10 cellular contexts compared by ENCODE assay signal in the genomic region with DNA sequence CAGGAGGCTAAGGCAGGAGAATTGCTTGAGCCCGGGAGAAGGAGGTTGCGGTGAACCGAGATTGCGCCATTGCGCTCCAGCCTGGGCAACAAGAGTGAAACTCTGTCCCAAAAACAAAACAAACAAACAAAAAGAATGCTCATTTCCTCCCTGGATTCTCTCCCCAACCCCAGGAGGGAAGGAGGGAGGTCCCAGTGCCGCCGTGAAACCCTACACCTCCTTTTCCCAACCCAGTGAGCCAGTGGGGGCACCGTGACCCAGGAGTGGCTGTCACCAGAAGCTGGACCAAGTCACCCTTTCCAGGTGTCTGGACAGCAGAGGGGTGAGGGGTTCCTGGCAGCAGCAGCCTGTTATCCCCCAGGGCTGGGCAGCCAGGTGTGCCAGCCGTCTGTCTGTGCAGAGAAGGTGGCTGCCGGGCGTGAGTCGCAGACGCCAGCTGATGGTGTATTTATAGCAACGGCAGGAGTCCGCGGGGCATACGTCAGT. TPM values are rescaled to one million over a fixed set of nuclear protein-coding genes. Genes with fewer than 3 reads are reported as not detected.
DNase-seq lines count a peak whose midpoint lies in the region; ATAC-seq, FAIRE-seq and TF ChIP-seq lines count a peak whose summit lies in the region.
"Had no signal": no experiment of that assay in that cellular context is flagged by ENCODE, and none has a peak within 500 bp of the region (broad histone marks: within the 10 kb centered on the region; RNA-seq: fewer than 3 reads in every experiment).

No MANE protein-coding gene starts in this region.

- TF ChIP-seq CTCF in heart right ventricle (IDR thresholded peaks at IDR 0.05), result no peak

- H3K4me1 ChIP-seq in NT2/D1 (ENCODE audit: insufficient read depth, insufficient read length) (peaks cover 15% of the 10 kb centered on the region), heart right ventricle (peaks cover 34 to 70% (median 56%) of the 10 kb centered on the region in 9 donors)

- H3K27ac ChIP-seq in heart right ventricle (peak overlapping the region in 9 of 10 donors; percentile 25 to 95 (median 80)), skin epidermis (peak overlapping the region in 13 of 21 experiments; percentile 14 to 89 (median 61))
- H3K27ac ChIP-seq: KMS-11 had no signal

- ATAC-seq in heart right ventricle, result peak in 4 of 8 donors; percentile 3 to 40 (median 16)
- ATAC-seq: T-helper 17 cell had no signal

- FAIRE-seq in RCC 7860 (lab: Jason Lieb, UNC), result no peak

- intact Hi-C loops in heart right ventricle (cut with DNase I), result no loop called here

- H3K9ac ChIP-seq in NT2/D1 (ENCODE audit: insufficient read length, low read depth), result peak overlapping the region; percentile 50
- H3K9ac ChIP-seq: KMS-11 had no signal

- DNase-seq in H4 (ENCODE audit: low spot score) (peak; percentile 91), NT2/D1 (ENCODE audit: low read depth, low spot score) (no peak), heart right ventricle (no peak), NCI-H774 (lab: John Stamatoyannopoulos, UW) (no peak), RCC 7860 (ENCODE audit: low spot score) (no peak), activated T-cell treated with anti-CD3 and anti-CD28 coated beads for 4 hours (no peak)
- no peak for DNase-seq in activated CD4-positive, alpha-beta T cell treated with anti-CD3 and anti-CD28 coated beads for 4 hours
- DNase-seq: T-helper 17 cell had no signal

- 40 to 54% methylated on average over 17 of the region's 17 CpGs for WGBS in heart right ventricle, 2 donors

- H3K4me3 ChIP-seq in NT2/D1 (ENCODE audit: insufficient read length, low read depth), result no peak overlapping the region
- H3K4me3 ChIP-seq in heart right ventricle, result no peak overlapping the region
- H3K4me3 ChIP-seq in skin epidermis, result no peak overlapping the region

- H3K27me3 ChIP-seq in NT2/D1 (ENCODE audit: insufficient read depth, insufficient read length) (peaks cover 5% of the 10 kb centered on the region), heart right ventricle (no peaks in the 10 kb centered on the region)

- H3K9me3 ChIP-seq in NT2/D1 (ENCODE audit: insufficient read depth, low read length), result no peaks in the 10 kb centered on the region
- H3K9me3 ChIP-seq in heart right ventricle, result no peaks in the 10 kb centered on the region

- peaks cover 3% of the 10 kb centered on the region for H3K36me3 ChIP-seq in NT2/D1 (ENCODE audit: insufficient read depth, insufficient read length, low read length)
- peaks cover 0 to 32% (median 0%) of the 10 kb centered on the region in 9 donors for H3K36me3 ChIP-seq in heart right ventricle

RNA-seq across cellular contexts. Expression of gene NFIC, which starts 23.5 kb away (rescaled TPM):
- total RNA-seq in H4 (2014; rRNA removed; shearing (Covaris generic)), result 19.8 and 20.0 TPM in 2 replicates
- 100 to 1,000 TPM; 132 to 217 (median 161) TPM for total RNA-seq in heart right ventricle
- polyA plus RNA-seq in heart right ventricle, result 100 to 1,000 TPM in 1 of 2 donors, 10 to 100 TPM in 1; 52.3 to 147 TPM
